ENCODE assay signal across 8 cellular contexts in genomic region chr6:158290659-158291058, GRCh38. TPM values are rescaled to one million over a fixed set of nuclear protein-coding genes. Genes with fewer than 3 reads are reported as not detected.
A peak's percentile ranks its signal among the peaks of the same experiment; 100 is the strongest.
DNase-seq lines count a peak whose midpoint lies in the region; ATAC-seq and TF ChIP-seq lines count a peak whose summit lies in the region.

No MANE protein-coding gene starts in this region.

- ATAC-seq in GM18511 (IDR thresholded peaks at IDR 0.05; ENCODE audit: unreplicated experiment) (peak; percentile 85), HG02938 (IDR thresholded peaks at IDR 0.05; ENCODE audit: unreplicated experiment) (peak; percentile 85)

- H3K27me3 ChIP-seq in thyroid gland (no peaks in the 10 kb centered on the region), suprapubic skin (no peaks in the 10 kb centered on the region)

- H3K4me3 ChIP-seq in thyroid gland (replicated peaks in 1 of 3) = no peak overlapping the region
- H3K4me3 ChIP-seq in suprapubic skin = no peak overlapping the region

- DNase-seq in T-helper 9 cell (peak; percentile 17), germinal center (ENCODE audit: low spot score) (peak; percentile 75), thyroid gland (peak; percentile 54 to 67), suprapubic skin (ENCODE audit: low spot score in 2 of 2) (no peak), NCI-H1092 (lab: John Stamatoyannopoulos, UW) (no peak), NCI-H187 (lab: John Stamatoyannopoulos, UW) (no peak)

- H3K27ac ChIP-seq in thyroid gland = peak overlapping the region in 1 of 3 donors; percentile 15
- no peak overlapping the region for H3K27ac ChIP-seq in suprapubic skin

- intact Hi-C loops in thyroid gland (cut with DNase I) = no loop called here

- TF ChIP-seq EP300 in suprapubic skin (IDR thresholded peaks at IDR 0.05) = no peak

- H3K9me3 ChIP-seq in thyroid gland (no peaks in the 10 kb centered on the region), suprapubic skin (no peaks in the 10 kb centered on the region)

- H3K36me3 ChIP-seq in thyroid gland (no peaks in the 10 kb centered on the region), suprapubic skin (no peaks in the 10 kb centered on the region)

- TF ChIP-seq CTCF in thyroid gland (IDR thresholded peaks at IDR 0.05) (no peak), suprapubic skin (IDR thresholded peaks at IDR 0.05) (no peak)

- H3K4me1 ChIP-seq in thyroid gland = peaks cover 6 to 15% of the 10 kb centered on the region in 2 donors
- H3K4me1 ChIP-seq in suprapubic skin = peaks cover 12% of the 10 kb centered on the region

- WGBS in thyroid gland, 2 donors = 33 to 36% methylated on average over 3 of the region's 3 CpGs
- 99% methylated on average over 3 of the region's 3 CpGs for WGBS in suprapubic skin

- no peak for TF ChIP-seq POLR2A in thyroid gland (IDR thresholded peaks at IDR 0.05)
- no peak for TF ChIP-seq POLR2A in suprapubic skin (IDR thresholded peaks at IDR 0.05)

RNA-seq across cellular contexts. Expression of gene TULP4, which starts 21.6 kb away (rescaled TPM):
- total RNA-seq in thyroid gland (100 to 1,000 TPM; 209 to 459 (median 292) TPM), suprapubic skin (100 to 1,000 TPM; 123 to 156 (median 132) TPM)

Comparison
In these comparisons a context has a peak if more than half of its experiments do, and no peak if none do; other contexts are left out.
1. DNase-seq: peak in T-helper 9 cell (single experiment), germinal center (single experiment) and thyroid gland (2 of 2); none in suprapubic skin (0 of 2), NCI-H1092 (single experiment) and NCI-H187 (0 of 2).